In the genomic region with DNA sequence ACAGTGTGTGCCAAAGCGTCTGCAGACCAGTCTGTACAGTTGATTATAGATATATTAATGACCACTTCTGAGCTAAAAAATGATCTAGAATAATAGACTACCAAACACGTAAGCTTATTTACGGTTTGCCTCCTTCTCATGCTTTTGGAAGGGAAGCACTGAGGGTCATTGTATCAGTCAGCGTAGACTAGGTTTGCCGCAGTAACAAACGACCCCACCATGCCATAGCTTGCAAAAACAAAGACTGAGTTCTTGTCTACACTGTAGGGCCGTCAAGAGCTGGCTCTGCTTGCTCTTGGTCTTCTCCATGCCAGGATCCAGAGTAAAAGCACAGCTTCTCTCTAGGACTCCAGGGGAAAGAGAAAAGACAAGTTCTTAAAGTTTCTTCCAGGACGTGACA, we compare ENCODE assay signal across 1 cellular context.
A peak's percentile ranks its signal among the peaks of the same experiment; 100 is the strongest.
TF ChIP-seq lines count a peak whose summit lies in the region.

No MANE protein-coding gene starts in this region.

TF ChIP-seq in HepG2, 621 proteins besides CTCF, POLR2A, EP300 and RAD21:
- peak; percentile 92 for TF ChIP-seq RBAK (CRISPR knock-in tag; IDR thresholded peaks at IDR 0.05)
- TF ChIP-seq ZNF510 (CRISPR knock-in tag; IDR thresholded peaks at IDR 0.05; ENCODE audit: low read depth): no peak
TF ChIP-seq in HepG2: peak in this region for 1.
